In the genomic region with DNA sequence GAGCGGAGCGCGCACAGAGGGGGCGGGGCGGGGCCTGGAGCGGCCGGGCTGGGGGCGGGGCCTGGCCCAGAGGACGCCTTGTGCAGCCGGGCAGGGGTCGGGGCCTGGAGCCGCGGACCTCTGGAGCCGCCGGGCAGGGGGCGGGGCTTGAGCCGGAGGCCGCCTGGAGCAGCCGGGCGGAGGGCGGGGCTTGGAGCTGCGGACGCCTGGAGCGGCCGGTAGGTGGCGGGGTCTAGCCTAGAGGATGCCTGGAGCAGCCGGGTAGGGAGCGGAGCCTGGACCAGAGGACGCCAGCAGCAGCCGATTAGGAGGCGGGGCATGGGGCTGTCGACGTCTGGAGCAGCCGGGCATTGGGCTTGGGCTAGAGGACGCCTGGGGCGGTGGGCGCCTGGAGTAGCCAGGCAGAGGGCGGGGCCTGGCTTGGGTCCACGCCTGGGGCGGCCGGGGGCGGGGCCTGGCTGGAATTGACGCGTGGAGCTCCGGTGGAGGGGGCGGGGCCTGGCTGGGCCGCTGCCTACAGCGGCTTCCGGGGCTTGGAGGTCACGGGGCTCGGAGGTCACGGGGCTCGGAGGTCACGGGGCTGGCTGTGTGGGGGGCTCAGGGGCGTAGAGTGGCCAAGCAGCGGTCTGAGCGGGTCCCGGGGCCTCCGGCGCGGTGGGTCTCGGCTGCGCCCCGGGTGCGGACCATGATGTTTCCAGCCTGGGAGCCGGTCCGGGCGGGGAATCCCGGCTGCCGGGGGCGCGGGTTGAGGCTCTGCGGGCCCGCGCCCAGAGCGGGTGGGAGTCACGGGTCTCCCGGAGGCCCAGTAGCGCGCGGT, we compare ENCODE assay signal across 8 cellular contexts. TPM values are rescaled to one million over a fixed set of nuclear protein-coding genes. Genes with fewer than 3 reads are reported as not detected.
DNase-seq lines count a peak whose midpoint lies in the region; ATAC-seq and TF ChIP-seq lines count a peak whose summit lies in the region.

Gene ANKRD10, minus strand, starts transcription at position 13 of the 817 bp plus-strand sequence. CDS start 135 bp downstream, outside the sequence.

- peak within 1 kb of the TSS; percentile 18; the same call in 1 of the 3 replicates for H2BK15ac ChIP-seq in IMR-90 (ENCODE audit: low read depth, low read length)

- H4K8ac ChIP-seq in IMR-90 (ENCODE audit: low read depth in 2 of 2, low read length in 2 of 2) = peak within 1 kb of the TSS; percentile 86 to 93

- H3K9me1 ChIP-seq in IMR-90 (ENCODE audit: insufficient read depth, low read length) = peaks cover 11% of the 10 kb centered on the region

- in situ Hi-C loops in IMR-90 (cut with MboI; ENCODE audit: low sequenced_read_pairs) = loop anchor here (5.0 kb wide), 1 partner anchor 37 kb away; no protein-coding TSS in a partner anchor

- H2AFZ ChIP-seq in IMR-90 (replicated peaks; ENCODE audit: low read length, poor library complexity) = peak within 1 kb of the TSS; percentile 96
- peak within 1 kb of the TSS; percentile 54; the same call in 1 of the 2 replicates for H2AFZ ChIP-seq in OCI-LY7 (ENCODE audit: low read length)

- H4K5ac ChIP-seq in IMR-90 (ENCODE audit: low read depth, low read length) = peak within 1 kb of the TSS; percentile 99

- H4K20me1 ChIP-seq in IMR-90 (ENCODE audit: insufficient read depth, low read length) (peaks cover 42% of the 10 kb centered on the region), OCI-LY7 (ENCODE audit: insufficient read depth, low read length) (peaks cover 11% of the 10 kb centered on the region)

- CTCF ChIA-PET in IMR-90 (lab: Yijun Ruan, JAX) (interaction anchor here (0.6 to 1.2 kb wide), 4 partner anchors 11 to 353 kb away, joined by 3 to 5 read pairs (median 4); no protein-coding TSS in a partner anchor), OCI-LY7 (lab: Charles Lee; ENCODE audit: unreplicated experiment) (no interaction called here)

- H3K79me1 ChIP-seq in IMR-90 (ENCODE audit: low read depth in 1 of 2, low read length in 2 of 2) = peaks cover 2 to 30% of the 10 kb centered on the region in 2 experiments; a peak in 2 of 4 replicates

- dilution Hi-C loops in IMR-90 (cut with HindIII; ENCODE audit: low sequenced_read_pairs, unreplicated experiment) = no loop called here

- peak within 1 kb of the TSS; percentile 99 for H3K18ac ChIP-seq in IMR-90 (ENCODE audit: low read depth, low read length)

- H3K4me3 ChIP-seq in IMR-90 (ENCODE audit: insufficient read depth, low read depth, low read length) (peak within 1 kb of the TSS; percentile 98), OCI-LY7 (ENCODE audit: low read depth, low read length, poor library complexity, severe bottlenecking) (peak within 1 kb of the TSS; percentile 98), mononuclear cell (ENCODE audit: low read length) (peak within 1 kb of the TSS; percentile 94)

- peak; percentile 85 for DNase-seq in DMS114 treated with DMSO at 0.1 percent for 48 hours (lab: John Stamatoyannopoulos, UW; ENCODE audit: unreplicated experiment)
- peak; percentile 99 for DNase-seq in IMR-90
- DNase-seq in OCI-LY7 (ENCODE audit: low spot score) = peak; percentile 89
- peak; percentile 90 for DNase-seq in activated T-cell treated with anti-CD3 and anti-CD28 coated beads for 1 hour (ENCODE audit: low read depth)
- peak; percentile 91 for DNase-seq in epidermal melanocyte (ENCODE audit: insufficient read length, low spot score)
- DNase-seq in stimulated activated CD8-positive, alpha-beta memory T cell treated with anti-CD3 and anti-CD28 coated beads, Interleukin-4, amount 100 ng/mL, for 1 hour (ENCODE audit: low read depth in 2 of 2, low spot score in 1 of 2) = peak; percentile 83 to 86

- H2BK5ac ChIP-seq in IMR-90 (ENCODE audit: low read depth, low read length, poor library complexity, severe bottlenecking) = peak within 1 kb of the TSS; percentile 98

- TF ChIP-seq POLR2A in IMR-90 (IDR thresholded peaks at IDR 0.05; ENCODE audit: low read depth, low read length) = peak; percentile 19

- peak; percentile 80 for TF ChIP-seq RAD21 in IMR-90 (IDR thresholded peaks at IDR 0.05; ENCODE audit: low read length)

- H2AK9ac ChIP-seq in IMR-90 (replicated peaks; ENCODE audit: low read depth, low read length, poor library complexity) = peak within 1 kb of the TSS; percentile 98

- H4K91ac ChIP-seq in IMR-90 (ENCODE audit: insufficient read depth, low read depth, low read length) = peak within 1 kb of the TSS; percentile 92

- peak within 1 kb of the TSS; percentile 99 for H3K14ac ChIP-seq in IMR-90 (replicated peaks; ENCODE audit: low read depth, low read length)

- intact Hi-C loops in IMR-90 (cut with micrococcal nuclease) = loop anchor here (1.0 to 5.0 kb wide), 5 partner anchors 135 to 546 kb away; no protein-coding TSS in a partner anchor
- intact Hi-C loops in OCI-LY7 (cut with micrococcal nuclease; ENCODE audit: unreplicated experiment) = loop anchor here (2.0 to 10.0 kb wide), 3 partner anchors 200 to 298 kb away; no protein-coding TSS in a partner anchor

- H2BK120ac ChIP-seq in IMR-90 (ENCODE audit: low read depth, low read length) = peak within 1 kb of the TSS; percentile 92

- H3K4me1 ChIP-seq in IMR-90 (ENCODE audit: control insufficient read depth, insufficient read depth, low read length) (peaks cover 8% of the 10 kb centered on the region), OCI-LY7 (ENCODE audit: insufficient read depth, low read length, poor library complexity, severe bottlenecking) (peaks cover 18% of the 10 kb centered on the region), mononuclear cell (ENCODE audit: insufficient read depth, low read length) (peaks cover 39% of the 10 kb centered on the region)

- H3K4me2 ChIP-seq in IMR-90 (ENCODE audit: low read depth, low read length) (peak within 1 kb of the TSS; percentile 100), OCI-LY7 (ENCODE audit: low read length) (peak within 1 kb of the TSS; percentile 99)

- 0% methylated on average over 24 of the region's 81 CpGs; no CpG with 5 or more reads in 1 of the 2 experiments for WGBS in IMR-90 (ENCODE audit: extremely low coverage in 2 of 2, insufficient read length in 1 of 2), 2 experiments

- H2AK5ac ChIP-seq in IMR-90 (ENCODE audit: low read depth, low read length) = peak within 1 kb of the TSS; percentile 93

- POLR2A ChIA-PET in IMR-90 (lab: Charles Lee; ENCODE audit: unreplicated experiment) (interaction anchor here (0.6 to 0.7 kb wide), 2 partner anchors 8 to 14 kb away, joined by 3 read pairs; no protein-coding TSS in a partner anchor), OCI-LY7 (lab: Charles Lee) (interaction anchor here (0.6 to 1.0 kb wide), 6 partner anchors 9 to 461 kb away, joined by 3 to 5 read pairs (median 3); no protein-coding TSS in a partner anchor)

- H3K9me3 ChIP-seq in IMR-90 (ENCODE audit: control insufficient read depth, insufficient read depth, low read length) (no peaks in the 10 kb centered on the region), OCI-LY7 (ENCODE audit: low read length) (no peaks in the 10 kb centered on the region), mononuclear cell (ENCODE audit: low read depth, low read length) (no peaks in the 10 kb centered on the region)

- H3K27ac ChIP-seq in IMR-90 (ENCODE audit: insufficient read depth, low read length) (peak within 1 kb of the TSS; percentile 100), OCI-LY7 (ENCODE audit: low read depth, low read length, poor library complexity, severe bottlenecking) (peak within 1 kb of the TSS; percentile 90)

- H3K9me2 ChIP-seq in OCI-LY7 (ENCODE audit: insufficient read depth, low read length) = no peaks in the 10 kb centered on the region

- BruUV-seq in IMR-90 (replicated peaks; lab: Mats Ljungman, UMichigan) (no TSS peak), OCI-LY7 (replicated peaks; lab: Mats Ljungman, UMichigan) (no TSS peak)

- peak within 1 kb of the TSS; percentile 99 for H3K9ac ChIP-seq in IMR-90 (ENCODE audit: low read depth, low read length)

- H3K27me3 ChIP-seq in IMR-90 (ENCODE audit: control insufficient read depth, insufficient read depth, low read length) (no peaks in the 10 kb centered on the region), mononuclear cell (ENCODE audit: insufficient read depth, low read length) (no peaks in the 10 kb centered on the region)

- H3K79me2 ChIP-seq in OCI-LY7 (ENCODE audit: insufficient read depth, low read depth, low read length) = peaks cover 47% of the 10 kb centered on the region

- H3K4ac ChIP-seq in IMR-90 (ENCODE audit: low read depth, low read length) = peak within 1 kb of the TSS; percentile 98

- peak; percentile 82 for ATAC-seq in GM21528 (IDR thresholded peaks at IDR 0.05; ENCODE audit: low FRiP score, unreplicated experiment)
- peak; percentile 86 for ATAC-seq in IMR-90 (ENCODE audit: low read depth)

- peak within 1 kb of the TSS; percentile 94 for H2BK20ac ChIP-seq in IMR-90 (ENCODE audit: low read depth, low read length)

- H3K36me3 ChIP-seq in IMR-90 (ENCODE audit: control insufficient read depth, insufficient read depth, low read length) = peaks cover 4% of the 10 kb centered on the region; the same call in 1 of the 2 replicates
- peaks cover 12% of the 10 kb centered on the region for H3K36me3 ChIP-seq in OCI-LY7 (ENCODE audit: insufficient read depth, low read length)

- TF ChIP-seq CTCF in IMR-90 (conservative IDR thresholded peaks at IDR 0.05; ENCODE audit: low read depth, low read length) (peak; percentile 94), OCI-LY7 (conservative IDR thresholded peaks at IDR 0.05; ENCODE audit: low read length) (peak; percentile 66)

- H3K56ac ChIP-seq in IMR-90 (ENCODE audit: extremely low read depth, insufficient read depth, low read length) = peak within 1 kb of the TSS; percentile 93

- H3K23ac ChIP-seq in IMR-90 (ENCODE audit: low read depth, low read length) = peak within 1 kb of the TSS; percentile 98

TF ChIP-seq in IMR-90, 13 proteins besides CTCF, POLR2A, EP300 and RAD21 (continues in another document):
- TF ChIP-seq MXI1 (IDR thresholded peaks at IDR 0.05; ENCODE audit: borderline replicate concordance, low read depth, low read length) (peak; percentile 16; the same call in 1 of the 2 replicates), RFX5 (IDR thresholded peaks at IDR 0.05; ENCODE audit: low read depth, low read length) (no peak), MAFK (IDR thresholded peaks at IDR 0.05; ENCODE audit: low read depth, low read length) (no peak), SMC3 (IDR thresholded peaks at IDR 0.05; ENCODE audit: low read depth, low read length) (peak; percentile 62)
- TF ChIP-seq, protein P1, sequence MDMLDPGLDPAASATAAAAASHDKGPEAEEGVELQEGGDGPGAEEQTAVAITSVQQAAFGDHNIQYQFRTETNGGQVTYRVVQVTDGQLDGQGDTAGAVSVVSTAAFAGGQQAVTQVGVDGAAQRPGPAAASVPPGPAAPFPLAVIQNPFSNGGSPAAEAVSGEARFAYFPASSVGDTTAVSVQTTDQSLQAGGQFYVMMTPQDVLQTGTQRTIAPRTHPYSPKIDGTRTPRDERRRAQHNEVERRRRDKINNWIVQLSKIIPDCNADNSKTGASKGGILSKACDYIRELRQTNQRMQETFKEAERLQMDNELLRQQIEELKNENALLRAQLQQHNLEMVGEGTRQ (IDR thresholded peaks at IDR 0.05; ENCODE audit: low read depth, low read length) = peak; percentile 38; the same call in 1 of the 2 replicates

RNA-seq across cellular contexts. Expression of gene ANKRD10, which starts in this region (rescaled TPM):
- total RNA-seq in IMR-90 (2012; rRNA removed) = 18.3 and 24.2 TPM in 2 replicates
- 24.2 and 31.1 TPM in 2 replicates for polyA plus RNA-seq in IMR-90 (2012; rRNA removed)
- 7.4 and 11.9 TPM in 2 replicates for polyA plus RNA-seq in IMR-90 (2012; cell fraction: cytosol; rRNA removed)
- polyA plus RNA-seq in IMR-90 (2012; cell fraction: nucleus; rRNA removed; ENCODE audit: low replicate concordance) = 105 and 271 TPM in 2 replicates
- total RNA-seq in OCI-LY7 (2014; rRNA removed; shearing (Covaris generic)) = 53.2 and 82.8 TPM in 2 replicates
- 86.0 and 88.7 TPM in 2 replicates for total RNA-seq in OCI-LY7 (2022)
- total RNA-seq in mononuclear cell = 104 TPM

Comparison
In these comparisons a context has a peak if more than half of its experiments do, and no peak if none do; other contexts are left out.
1. Peak in every context shown above with its lines: DNase-seq, ATAC-seq, H3K4me3 ChIP-seq and H3K27ac ChIP-seq.